In genomic region chr19:40663712-40664692, GRCh38 we compare ENCODE assay signal across 1 cellular context.
TF ChIP-seq lines count a peak whose summit lies in the region.

No MANE protein-coding gene starts in this region.

TF ChIP-seq in HepG2, 621 proteins besides CTCF, POLR2A, EP300 and RAD21:
- TF ChIP-seq PPARG (CRISPR knock-in tag; conservative IDR thresholded peaks at IDR 0.05) (no peak), HINFP (CRISPR knock-in tag; IDR thresholded peaks at IDR 0.05; ENCODE audit: low read depth) (no peak), GFI1 (CRISPR knock-in tag; IDR thresholded peaks at IDR 0.05; ENCODE audit: borderline replicate concordance) (no peak), FOSL2 (CRISPR knock-in tag; IDR thresholded peaks at IDR 0.05) (peak; percentile 66), ZNF770 (CRISPR knock-in tag; IDR thresholded peaks at IDR 0.05) (no peak)
- TF ChIP-seq, protein P1, sequence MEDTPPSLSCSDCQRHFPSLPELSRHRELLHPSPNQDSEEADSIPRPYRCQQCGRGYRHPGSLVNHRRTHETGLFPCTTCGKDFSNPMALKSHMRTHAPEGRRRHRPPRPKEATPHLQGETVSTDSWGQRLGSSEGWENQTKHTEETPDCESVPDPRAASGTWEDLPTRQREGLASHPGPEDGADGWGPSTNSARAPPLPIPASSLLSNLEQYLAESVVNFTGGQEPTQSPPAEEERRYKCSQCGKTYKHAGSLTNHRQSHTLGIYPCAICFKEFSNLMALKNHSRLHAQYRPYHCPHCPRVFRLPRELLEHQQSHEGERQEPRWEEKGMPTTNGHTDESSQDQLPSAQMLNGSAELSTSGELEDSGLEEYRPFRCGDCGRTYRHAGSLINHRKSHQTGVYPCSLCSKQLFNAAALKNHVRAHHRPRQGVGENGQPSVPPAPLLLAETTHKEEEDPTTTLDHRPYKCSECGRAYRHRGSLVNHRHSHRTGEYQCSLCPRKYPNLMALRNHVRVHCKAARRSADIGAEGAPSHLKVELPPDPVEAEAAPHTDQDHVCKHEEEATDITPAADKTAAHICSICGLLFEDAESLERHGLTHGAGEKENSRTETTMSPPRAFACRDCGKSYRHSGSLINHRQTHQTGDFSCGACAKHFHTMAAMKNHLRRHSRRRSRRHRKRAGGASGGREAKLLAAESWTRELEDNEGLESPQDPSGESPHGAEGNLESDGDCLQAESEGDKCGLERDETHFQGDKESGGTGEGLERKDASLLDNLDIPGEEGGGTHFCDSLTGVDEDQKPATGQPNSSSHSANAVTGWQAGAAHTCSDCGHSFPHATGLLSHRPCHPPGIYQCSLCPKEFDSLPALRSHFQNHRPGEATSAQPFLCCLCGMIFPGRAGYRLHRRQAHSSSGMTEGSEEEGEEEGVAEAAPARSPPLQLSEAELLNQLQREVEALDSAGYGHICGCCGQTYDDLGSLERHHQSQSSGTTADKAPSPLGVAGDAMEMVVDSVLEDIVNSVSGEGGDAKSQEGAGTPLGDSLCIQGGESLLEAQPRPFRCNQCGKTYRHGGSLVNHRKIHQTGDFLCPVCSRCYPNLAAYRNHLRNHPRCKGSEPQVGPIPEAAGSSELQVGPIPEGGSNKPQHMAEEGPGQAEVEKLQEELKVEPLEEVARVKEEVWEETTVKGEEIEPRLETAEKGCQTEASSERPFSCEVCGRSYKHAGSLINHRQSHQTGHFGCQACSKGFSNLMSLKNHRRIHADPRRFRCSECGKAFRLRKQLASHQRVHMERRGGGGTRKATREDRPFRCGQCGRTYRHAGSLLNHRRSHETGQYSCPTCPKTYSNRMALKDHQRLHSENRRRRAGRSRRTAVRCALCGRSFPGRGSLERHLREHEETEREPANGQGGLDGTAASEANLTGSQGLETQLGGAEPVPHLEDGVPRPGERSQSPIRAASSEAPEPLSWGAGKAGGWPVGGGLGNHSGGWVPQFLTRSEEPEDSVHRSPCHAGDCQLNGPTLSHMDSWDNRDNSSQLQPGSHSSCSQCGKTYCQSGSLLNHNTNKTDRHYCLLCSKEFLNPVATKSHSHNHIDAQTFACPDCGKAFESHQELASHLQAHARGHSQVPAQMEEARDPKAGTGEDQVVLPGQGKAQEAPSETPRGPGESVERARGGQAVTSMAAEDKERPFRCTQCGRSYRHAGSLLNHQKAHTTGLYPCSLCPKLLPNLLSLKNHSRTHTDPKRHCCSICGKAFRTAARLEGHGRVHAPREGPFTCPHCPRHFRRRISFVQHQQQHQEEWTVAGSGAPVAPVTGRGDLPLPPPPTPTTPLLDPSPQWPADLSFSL (CRISPR knock-in tag; IDR thresholded peaks at IDR 0.05), result no peak
- TF ChIP-seq, protein P2, sequence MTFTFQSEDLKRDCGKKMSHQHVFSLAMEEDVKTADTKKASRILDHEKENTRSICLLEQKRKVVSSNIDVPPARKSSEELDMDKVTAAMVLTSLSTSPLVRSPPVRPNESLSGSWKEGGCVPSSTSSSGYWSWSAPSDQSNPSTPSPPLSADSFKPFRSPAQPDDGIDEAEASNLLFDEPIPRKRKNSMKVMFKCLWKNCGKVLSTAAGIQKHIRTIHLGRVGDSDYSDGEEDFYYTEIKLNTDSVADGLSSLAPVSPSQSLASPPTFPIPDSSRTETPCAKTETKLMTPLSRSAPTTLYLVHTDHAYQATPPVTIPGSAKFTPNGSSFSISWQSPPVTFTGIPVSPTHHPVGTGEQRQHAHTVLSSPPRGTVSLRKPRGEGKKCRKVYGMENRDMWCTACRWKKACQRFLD (CRISPR knock-in tag; IDR thresholded peaks at IDR 0.05; ENCODE audit: borderline replicate concordance), result no peak
